ENCODE assay signal across 11 cellular contexts in genomic region chr17:20920813-20921199, GRCh38.
A peak's percentile ranks its signal among the peaks of the same experiment; 100 is the strongest.
DNase-seq lines count a peak whose midpoint lies in the region; ATAC-seq and TF ChIP-seq lines count a peak whose summit lies in the region.
"Had no signal": no experiment of that assay in that cellular context is flagged by ENCODE, and none has a peak within 500 bp of the region (broad histone marks: within the 10 kb centered on the region; RNA-seq: fewer than 3 reads in every experiment).

No MANE protein-coding gene starts in this region.

- no peaks in the 10 kb centered on the region for H3K27me3 ChIP-seq in skeletal muscle satellite cell (ENCODE audit: control insufficient read depth, insufficient read depth, low read length)
- H3K27me3 ChIP-seq in CD8-positive, alpha-beta T cell (ENCODE audit: insufficient read depth, low read length) = no peaks in the 10 kb centered on the region
- H3K27me3 ChIP-seq: Peyer's patch had no signal

- peaks cover 9% of the 10 kb centered on the region for H3K27me3 Mint-ChIP-seq in CD8-positive, alpha-beta T cell (ENCODE audit: low read depth)

- H3K9ac ChIP-seq in SK-N-MC (ENCODE audit: insufficient read length) (peak overlapping the region; percentile 37), skeletal muscle satellite cell (ENCODE audit: low read depth, low read length) (peak overlapping the region; percentile 22)

- CTCF ChIA-PET in CD8-positive, alpha-beta T cell (lab: Charles Lee) = interaction anchor here (2.3 kb wide), 1 partner anchor 12 kb away, joined by 5 read pairs; no protein-coding TSS in a partner anchor

- H3K27ac ChIP-seq in SK-N-MC = peak overlapping the region; percentile 94
- no peak overlapping the region for H3K27ac ChIP-seq in CD8-positive, alpha-beta T cell (ENCODE audit: low read depth, low read length)

- peaks cover 34% of the 10 kb centered on the region for H3K4me1 ChIP-seq in skeletal muscle satellite cell (ENCODE audit: control insufficient read depth, insufficient read depth, low read length)
- no peaks in the 10 kb centered on the region for H3K4me1 ChIP-seq in CD8-positive, alpha-beta T cell (ENCODE audit: insufficient read depth, low read length)
- H3K4me1 ChIP-seq: Peyer's patch had no signal

- DNase-seq in AG20443 (ENCODE audit: low spot score) (peak; percentile 56), SK-N-MC (ENCODE audit: low read depth, low spot score) (no peak), fibroblast of the aortic adventitia (ENCODE audit: low read depth) (peak; percentile 40), NCI-H2196 (lab: John Stamatoyannopoulos, UW; ENCODE audit: unreplicated experiment) (no peak)
- DNase-seq in CD8-positive, alpha-beta T cell = no peak
- no peak for DNase-seq in activated naive CD4-positive, alpha-beta T cell treated with anti-CD3 and anti-CD28 coated beads, Interleukin-2, amount 50 U/mL, for 16 hours
- DNase-seq: MV-4-11, NCI-H345, Peyer's patch had no signal

- peaks cover 9% of the 10 kb centered on the region for H3K4me1 Mint-ChIP-seq in CD8-positive, alpha-beta T cell (ENCODE audit: low read depth)

- H3K9me3 ChIP-seq in SK-N-MC (ENCODE audit: low read depth, low read length) = no peaks in the 10 kb centered on the region
- H3K9me3 ChIP-seq in skeletal muscle satellite cell (replicated peaks; ENCODE audit: low read length) = no peaks in the 10 kb centered on the region
- no peaks in the 10 kb centered on the region for H3K9me3 ChIP-seq in CD8-positive, alpha-beta T cell (ENCODE audit: low read length)
- H3K9me3 ChIP-seq: Peyer's patch had no signal

- no peaks in the 10 kb centered on the region for H3K36me3 Mint-ChIP-seq in CD8-positive, alpha-beta T cell

- H3K4me3 ChIP-seq in SK-N-MC (peak overlapping the region; percentile 58), fibroblast of the aortic adventitia (ENCODE audit: low read depth, low read length) (no peak overlapping the region), skeletal muscle satellite cell (ENCODE audit: low read length) (no peak overlapping the region)
- no peak overlapping the region for H3K4me3 ChIP-seq in CD8-positive, alpha-beta T cell (ENCODE audit: low read depth, low read length)
- H3K4me3 ChIP-seq: Peyer's patch had no signal

- POLR2A ChIA-PET in CD8-positive, alpha-beta T cell (lab: Charles Lee) = no interaction called here

- no peaks in the 10 kb centered on the region for H3K36me3 ChIP-seq in SK-N-MC (ENCODE audit: insufficient read depth, low read length)
- H3K36me3 ChIP-seq in skeletal muscle satellite cell (ENCODE audit: insufficient read depth, low read length) = no peaks in the 10 kb centered on the region
- H3K36me3 ChIP-seq in CD8-positive, alpha-beta T cell (ENCODE audit: insufficient read depth, low read length) = no peaks in the 10 kb centered on the region
- H3K36me3 ChIP-seq: Peyer's patch had no signal

- no peak overlapping the region for H3K27ac Mint-ChIP-seq in CD8-positive, alpha-beta T cell

- intact Hi-C loops in CD8-positive, alpha-beta T cell (cut with DNase I, micrococcal nuclease) = no loop called here

- H3K4me2 ChIP-seq in skeletal muscle satellite cell (ENCODE audit: low read length) = peak overlapping the region; percentile 32

- no peak overlapping the region for H3K4me3 Mint-ChIP-seq in CD8-positive, alpha-beta T cell

- no peak for TF ChIP-seq CTCF in fibroblast of the aortic adventitia (IDR thresholded peaks at IDR 0.05; ENCODE audit: insufficient read depth, low read length)
- TF ChIP-seq CTCF in CD8-positive, alpha-beta T cell (IDR thresholded peaks at IDR 0.05) = no peak

- H3K9me3 Mint-ChIP-seq in CD8-positive, alpha-beta T cell = no peaks in the 10 kb centered on the region

- no peak for ATAC-seq in CD8-positive, alpha-beta T cell
- ATAC-seq in GM21515 (IDR thresholded peaks at IDR 0.05; ENCODE audit: unreplicated experiment) = no peak

Comparison
In these comparisons a context has a peak if more than half of its experiments do, and no peak if none do; other contexts are left out.
1. DNase-seq: peak in AG20443 (single experiment) and fibroblast of the aortic adventitia (single experiment); none in SK-N-MC (single experiment), CD8-positive, alpha-beta T cell (0 of 7), NCI-H2196 (single experiment) and activated naive CD4-positive, alpha-beta T cell treated with anti-CD3 and anti-CD28 coated beads, Interleukin-2, amount 50 U/mL, for 16 hours (single experiment).